1 cellular context compared by ENCODE assay signal in the genomic region with DNA sequence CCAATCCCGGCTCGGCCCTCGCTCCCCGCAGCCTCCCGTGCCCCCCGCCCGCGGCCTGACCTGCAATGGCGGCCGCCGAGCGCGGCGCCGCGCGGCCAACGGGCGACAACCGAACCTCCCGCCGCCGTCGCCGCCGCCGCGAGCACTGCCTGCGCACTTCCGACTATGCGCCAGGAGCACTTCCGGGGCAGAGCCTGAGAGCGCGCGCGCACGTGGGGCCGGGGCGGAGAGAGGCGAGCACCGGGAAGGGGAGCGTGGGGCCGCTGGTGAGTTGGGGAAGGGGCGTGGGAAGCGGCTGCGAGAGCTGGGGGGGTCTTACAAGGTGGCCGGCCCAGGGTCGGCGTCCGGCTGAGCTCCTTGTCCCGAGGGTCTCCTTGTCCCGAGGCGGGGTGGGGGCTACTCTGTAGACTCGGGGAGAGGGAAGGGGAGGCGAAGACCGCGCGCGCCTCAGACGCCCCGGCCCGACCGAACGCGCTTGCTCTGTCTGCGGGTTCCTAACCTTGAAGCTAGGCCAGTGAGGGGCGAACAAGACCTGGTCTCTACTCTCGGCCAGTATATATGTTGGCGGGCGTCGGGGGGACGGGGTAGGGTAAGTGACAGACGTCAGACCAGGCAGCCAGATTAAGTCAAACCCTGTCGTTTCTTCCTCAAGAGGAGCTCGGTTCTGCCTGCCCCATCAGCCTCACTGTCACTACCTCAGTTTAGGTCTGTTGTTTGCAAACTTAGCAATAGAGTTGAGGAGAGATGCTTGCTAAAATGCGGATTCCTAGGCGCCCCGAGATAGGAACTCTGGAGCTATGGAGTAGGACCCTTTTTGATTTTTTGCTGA.
TF ChIP-seq lines count a peak whose summit lies in the region.

Gene CHTF8, minus strand, starts transcription at position 165 of the 829 bp plus-strand sequence. CDS start 11,130 bp downstream, outside the sequence.
Gene UTP4, plus strand, starts transcription at position 226 of the 829 bp plus-strand sequence. CDS start 811 bp downstream, outside the sequence.

TF ChIP-seq in SK-N-SH, 30 proteins besides CTCF, POLR2A, EP300 and RAD21 (continued from another document):
- TF ChIP-seq, protein P1, sequence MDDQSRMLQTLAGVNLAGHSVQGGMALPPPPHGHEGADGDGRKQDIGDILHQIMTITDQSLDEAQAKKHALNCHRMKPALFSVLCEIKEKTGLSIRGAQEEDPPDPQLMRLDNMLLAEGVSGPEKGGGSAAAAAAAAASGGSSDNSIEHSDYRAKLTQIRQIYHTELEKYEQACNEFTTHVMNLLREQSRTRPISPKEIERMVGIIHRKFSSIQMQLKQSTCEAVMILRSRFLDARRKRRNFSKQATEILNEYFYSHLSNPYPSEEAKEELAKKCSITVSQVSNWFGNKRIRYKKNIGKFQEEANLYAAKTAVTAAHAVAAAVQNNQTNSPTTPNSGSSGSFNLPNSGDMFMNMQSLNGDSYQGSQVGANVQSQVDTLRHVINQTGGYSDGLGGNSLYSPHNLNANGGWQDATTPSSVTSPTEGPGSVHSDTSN (IDR thresholded peaks at IDR 0.05): no peak
- TF ChIP-seq NFIC (IDR thresholded peaks at IDR 0.05; ENCODE audit: borderline replicate concordance) (no peak), REST (IDR thresholded peaks at IDR 0.05; ENCODE audit: low read depth, low read length) (no peak), RXRA (IDR thresholded peaks at IDR 0.05; ENCODE audit: borderline replicate concordance, low read depth) (no peak), MEF2A (IDR thresholded peaks at IDR 0.05; ENCODE audit: borderline replicate concordance, low read depth) (no peak), POLR2AphosphoS5 (IDR thresholded peaks at IDR 0.05; ENCODE audit: low read depth, low read length) (peak; percentile 72; the same call in 1 of the 2 replicates), TCF12 (IDR thresholded peaks at IDR 0.05) (no peak), SMC3 (IDR thresholded peaks at IDR 0.05; ENCODE audit: low read depth, low read length) (no peak), RCOR1 (IDR thresholded peaks at IDR 0.05; ENCODE audit: low read length) (no peak), TEAD4 (IDR thresholded peaks at IDR 0.05; ENCODE audit: borderline replicate concordance, insufficient read depth) (no peak), JUND (IDR thresholded peaks at IDR 0.05) (no peak), RFX5 (IDR thresholded peaks at IDR 0.05; ENCODE audit: low read length) (no peak), YY1 (IDR thresholded peaks at IDR 0.05; ENCODE audit: low read depth) (no peak), ZBTB33 (IDR thresholded peaks at IDR 0.05; ENCODE audit: borderline replicate concordance, low read depth) (no peak), MXI1 (IDR thresholded peaks at IDR 0.05; ENCODE audit: low read depth, low read length) (peak; percentile 98), USF2 (IDR thresholded peaks at IDR 0.05; ENCODE audit: borderline replicate concordance, low read depth, low read length) (no peak), GATA2 (CRISPR knock-in tag; IDR thresholded peaks at IDR 0.05) (no peak), FOSL2 (IDR thresholded peaks at IDR 0.05; ENCODE audit: borderline replicate concordance, low read depth) (no peak), CHD2 (IDR thresholded peaks at IDR 0.05; ENCODE audit: low read length, partially characterized antibody) (no peak), FOXM1 (IDR thresholded peaks at IDR 0.05; ENCODE audit: low read depth) (no peak), GABPA (IDR thresholded peaks at IDR 0.05; ENCODE audit: low read depth) (peak; percentile 83), NRF1 (IDR thresholded peaks at IDR 0.05; ENCODE audit: low read depth, low read length) (peak; percentile 69), SIN3A (IDR thresholded peaks at IDR 0.05; ENCODE audit: borderline replicate concordance, low read depth, low read length) (peak; percentile 79; the same call in 1 of the 2 replicates), EZH2phosphoT487 (IDR thresholded peaks at IDR 0.05; ENCODE audit: borderline replicate concordance, low read depth) (no peak)
- TF ChIP-seq, protein P2, sequence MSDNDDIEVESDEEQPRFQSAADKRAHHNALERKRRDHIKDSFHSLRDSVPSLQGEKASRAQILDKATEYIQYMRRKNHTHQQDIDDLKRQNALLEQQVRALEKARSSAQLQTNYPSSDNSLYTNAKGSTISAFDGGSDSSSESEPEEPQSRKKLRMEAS (IDR thresholded peaks at IDR 0.05; ENCODE audit: low read depth): peak; percentile 95
- TF ChIP-seq, protein P3, sequence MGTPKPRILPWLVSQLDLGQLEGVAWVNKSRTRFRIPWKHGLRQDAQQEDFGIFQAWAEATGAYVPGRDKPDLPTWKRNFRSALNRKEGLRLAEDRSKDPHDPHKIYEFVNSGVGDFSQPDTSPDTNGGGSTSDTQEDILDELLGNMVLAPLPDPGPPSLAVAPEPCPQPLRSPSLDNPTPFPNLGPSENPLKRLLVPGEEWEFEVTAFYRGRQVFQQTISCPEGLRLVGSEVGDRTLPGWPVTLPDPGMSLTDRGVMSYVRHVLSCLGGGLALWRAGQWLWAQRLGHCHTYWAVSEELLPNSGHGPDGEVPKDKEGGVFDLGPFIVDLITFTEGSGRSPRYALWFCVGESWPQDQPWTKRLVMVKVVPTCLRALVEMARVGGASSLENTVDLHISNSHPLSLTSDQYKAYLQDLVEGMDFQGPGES (IDR thresholded peaks at IDR 0.05; ENCODE audit: low read depth, low read length): no peak
- TF ChIP-seq, protein P4, sequence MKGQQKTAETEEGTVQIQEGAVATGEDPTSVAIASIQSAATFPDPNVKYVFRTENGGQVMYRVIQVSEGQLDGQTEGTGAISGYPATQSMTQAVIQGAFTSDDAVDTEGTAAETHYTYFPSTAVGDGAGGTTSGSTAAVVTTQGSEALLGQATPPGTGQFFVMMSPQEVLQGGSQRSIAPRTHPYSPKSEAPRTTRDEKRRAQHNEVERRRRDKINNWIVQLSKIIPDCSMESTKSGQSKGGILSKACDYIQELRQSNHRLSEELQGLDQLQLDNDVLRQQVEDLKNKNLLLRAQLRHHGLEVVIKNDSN (IDR thresholded peaks at IDR 0.05; ENCODE audit: borderline replicate concordance, low read depth): peak; percentile 63; the same call in 1 of the 2 replicates
